In the genomic region with DNA sequence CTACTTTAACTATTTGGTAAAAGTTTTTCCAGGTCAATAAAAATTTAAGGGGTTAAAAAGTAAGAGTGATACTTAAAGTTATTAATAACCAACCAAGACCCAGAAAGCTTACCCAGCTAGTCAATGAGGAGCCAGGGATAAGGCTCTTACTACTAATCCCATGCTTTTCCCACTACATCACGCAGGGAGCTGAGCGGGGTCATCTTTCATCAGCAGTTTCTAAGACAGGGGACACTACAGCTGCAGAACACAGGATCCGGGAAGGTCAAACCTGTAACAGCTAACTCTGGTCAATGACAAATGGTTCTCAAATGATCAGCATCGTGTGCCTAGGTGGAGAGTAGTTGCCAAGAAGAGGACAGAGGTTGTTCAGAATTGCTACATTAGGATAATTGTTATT, we compare ENCODE assay signal across 27 cellular contexts.
DNase-seq lines count a peak whose midpoint lies in the region; ATAC-seq, FAIRE-seq and TF ChIP-seq lines count a peak whose summit lies in the region.
"Had no signal": no experiment of that assay in that cellular context is flagged by ENCODE, and none has a peak within 500 bp of the region (broad histone marks: within the 10 kb centered on the region; RNA-seq: fewer than 3 reads in every experiment).

No MANE protein-coding gene starts in this region.

- intact Hi-C loops in prostate gland (cut with DNase I) (no loop called here), transverse colon (cut with DNase I; ENCODE audit: low total_unique reads) (no loop called here)

- no peaks in the 10 kb centered on the region for H3K9me3 Mint-ChIP-seq in progenitor cell of endocrine pancreas (ENCODE audit: low read depth)
- H3K9me3 Mint-ChIP-seq: CD4-positive, alpha-beta T cell; CD8-positive, alpha-beta memory T cell; GM23338; H9 had no signal

- FAIRE-seq in D721Med (lab: Jason Lieb, UNC) = peak; percentile 97
- FAIRE-seq: A549, GM12891, GM18507 had no signal

- no peak overlapping the region for H3K4me3 ChIP-seq in WERI-Rb-1 (ENCODE audit: low read depth, low read length)
- H3K4me3 ChIP-seq in prostate gland = no peak overlapping the region
- no peak overlapping the region for H3K4me3 ChIP-seq in brain microvascular endothelial cell (ENCODE audit: low read depth, low read length)
- no peak overlapping the region for H3K4me3 ChIP-seq in transverse colon
- H3K4me3 ChIP-seq: A549; BLaER1 treated with 17β-estradiol and CSF1 and Interleukin-3, amounts not matched to agents 10 nM and 100 nM; GM23338 had no signal

- DNase-seq in D721Med (ENCODE audit: insufficient read length, low spot score) (no peak), WERI-Rb-1 (peak; percentile 65), progenitor cell of endocrine pancreas (ENCODE audit: low spot score, unreplicated experiment) (no peak), prostate gland (ENCODE audit: low spot score) (no peak), brain microvascular endothelial cell (no peak), transverse colon (no peak)
- DNase-seq: 8988T; ACHN; AML-193; BE2C; Calu3; CD4-positive, alpha-beta T cell; CD8-positive, alpha-beta memory T cell; COR-L47; DMS 273 treated with DMSO at 0.1 percent for 48 hours; DMS79; EL; GDM1; H9 had no signal

- TF ChIP-seq CTCF in D721Med (IDR thresholded peaks at IDR 0.05; ENCODE audit: insufficient read depth, missing control alignments) (no peak), WERI-Rb-1 (IDR thresholded peaks at IDR 0.05; ENCODE audit: low read depth, low read length) (no peak), progenitor cell of endocrine pancreas (IDR thresholded peaks at IDR 0.05; ENCODE audit: unreplicated experiment) (no peak), prostate gland (IDR thresholded peaks at IDR 0.05) (no peak), brain microvascular endothelial cell (IDR thresholded peaks at IDR 0.05; ENCODE audit: low read depth, low read length, missing control alignments) (no peak), transverse colon (IDR thresholded peaks at IDR 0.05) (no peak)

- H3K9me3 ChIP-seq in WERI-Rb-1 (ENCODE audit: severe bottlenecking) (no peaks in the 10 kb centered on the region), prostate gland (no peaks in the 10 kb centered on the region), transverse colon (no peaks in the 10 kb centered on the region)
- H3K9me3 ChIP-seq: A549; BE2C; BLaER1 treated with 17β-estradiol and CSF1 and Interleukin-3, amounts not matched to agents 10 nM and 100 nM had no signal

- no peaks in the 10 kb centered on the region for H3K27me3 ChIP-seq in WERI-Rb-1 (ENCODE audit: insufficient read depth, low read depth, severe bottlenecking)
- no peaks in the 10 kb centered on the region for H3K27me3 ChIP-seq in prostate gland (replicated peaks; ENCODE audit: insufficient read depth)
- H3K27me3 ChIP-seq in brain microvascular endothelial cell (replicated peaks) = no peaks in the 10 kb centered on the region
- H3K27me3 ChIP-seq in transverse colon = no peaks in the 10 kb centered on the region
- H3K27me3 ChIP-seq: BE2C; BLaER1 treated with 17β-estradiol and CSF1 and Interleukin-3, amounts not matched to agents 10 nM and 100 nM had no signal

- H3K27ac ChIP-seq in WERI-Rb-1 = no peak overlapping the region
- H3K27ac ChIP-seq in prostate gland = no peak overlapping the region
- no peak overlapping the region for H3K27ac ChIP-seq in brain microvascular endothelial cell
- no peak overlapping the region for H3K27ac ChIP-seq in transverse colon
- H3K27ac ChIP-seq: A549; BLaER1 treated with 17β-estradiol and CSF1 and Interleukin-3, amounts not matched to agents 10 nM and 100 nM had no signal

- peaks cover 28% of the 10 kb centered on the region for H3K27me3 Mint-ChIP-seq in progenitor cell of endocrine pancreas
- H3K27me3 Mint-ChIP-seq: CD4-positive, alpha-beta T cell; CD8-positive, alpha-beta memory T cell had no signal

- H3K36me3 ChIP-seq in WERI-Rb-1 = no peaks in the 10 kb centered on the region
- no peaks in the 10 kb centered on the region for H3K36me3 ChIP-seq in prostate gland
- H3K36me3 ChIP-seq in brain microvascular endothelial cell (replicated peaks) = peaks cover 14% of the 10 kb centered on the region
- H3K36me3 ChIP-seq in transverse colon = peaks cover 0 to 21% (median 0%) of the 10 kb centered on the region in 4 donors
- H3K36me3 ChIP-seq: BE2C had no signal

- H3K36me3 Mint-ChIP-seq in progenitor cell of endocrine pancreas (ENCODE audit: insufficient read depth) = peaks cover 9% of the 10 kb centered on the region

- no peak overlapping the region for H3K4me3 Mint-ChIP-seq in progenitor cell of endocrine pancreas (ENCODE audit: low read depth)
- H3K4me3 Mint-ChIP-seq: CD14-positive monocyte; CD4-positive, alpha-beta T cell; CD8-positive, alpha-beta memory T cell; GM23338; H9 had no signal

- TF ChIP-seq POLR2A in prostate gland (IDR thresholded peaks at IDR 0.05) (no peak), transverse colon (IDR thresholded peaks at IDR 0.05) (no peak)

- H3K4me1 ChIP-seq in prostate gland (replicated peaks) (no peaks in the 10 kb centered on the region), transverse colon (no peaks in the 10 kb centered on the region)
- H3K4me1 ChIP-seq: A549; BE2C; BLaER1 treated with 17β-estradiol and CSF1 and Interleukin-3, amounts not matched to agents 10 nM and 100 nM had no signal

- peaks cover 38% of the 10 kb centered on the region for H3K4me1 Mint-ChIP-seq in progenitor cell of endocrine pancreas (ENCODE audit: low read depth)
- H3K4me1 Mint-ChIP-seq: CD14-positive monocyte, GM23338 had no signal

- peak overlapping the region; percentile 25 for H3K27ac Mint-ChIP-seq in progenitor cell of endocrine pancreas
- H3K27ac Mint-ChIP-seq: CD14-positive monocyte; CD4-positive, alpha-beta T cell; GM23338 had no signal

- 93% methylated on average over 4 of the region's 4 CpGs for WGBS in prostate gland
- WGBS in transverse colon (ENCODE audit: low coverage in 1 of 2), 2 donors = 90 to 96% methylated on average over 2 to 4 of the region's 4 CpGs

- in situ Hi-C loops in brain microvascular endothelial cell (cut with HindIII; ENCODE audit: low pct_ligation_motif_present, low sequenced_read_pairs) (no loop called here), transverse colon (cut with MboI; ENCODE audit: low pct_ligation_motif_present in 1 of 4, low pct_unique_long_range_greater_than_20kb in 1 of 4, low sequenced_read_pairs in 3 of 4) (loop anchor here in 1 of 4 donors (25.0 kb wide), 1 partner anchor 865 kb away; no protein-coding TSS in a partner anchor)

- TF ChIP-seq EP300 in transverse colon (IDR thresholded peaks at IDR 0.05; ENCODE audit: low read depth) = no peak

- ATAC-seq in HG03378 (IDR thresholded peaks at IDR 0.05; ENCODE audit: unreplicated experiment) = no peak
- ATAC-seq: A549, GM23338, HCT116 had no signal
